8 cellular contexts compared by ENCODE assay signal in the genomic region with DNA sequence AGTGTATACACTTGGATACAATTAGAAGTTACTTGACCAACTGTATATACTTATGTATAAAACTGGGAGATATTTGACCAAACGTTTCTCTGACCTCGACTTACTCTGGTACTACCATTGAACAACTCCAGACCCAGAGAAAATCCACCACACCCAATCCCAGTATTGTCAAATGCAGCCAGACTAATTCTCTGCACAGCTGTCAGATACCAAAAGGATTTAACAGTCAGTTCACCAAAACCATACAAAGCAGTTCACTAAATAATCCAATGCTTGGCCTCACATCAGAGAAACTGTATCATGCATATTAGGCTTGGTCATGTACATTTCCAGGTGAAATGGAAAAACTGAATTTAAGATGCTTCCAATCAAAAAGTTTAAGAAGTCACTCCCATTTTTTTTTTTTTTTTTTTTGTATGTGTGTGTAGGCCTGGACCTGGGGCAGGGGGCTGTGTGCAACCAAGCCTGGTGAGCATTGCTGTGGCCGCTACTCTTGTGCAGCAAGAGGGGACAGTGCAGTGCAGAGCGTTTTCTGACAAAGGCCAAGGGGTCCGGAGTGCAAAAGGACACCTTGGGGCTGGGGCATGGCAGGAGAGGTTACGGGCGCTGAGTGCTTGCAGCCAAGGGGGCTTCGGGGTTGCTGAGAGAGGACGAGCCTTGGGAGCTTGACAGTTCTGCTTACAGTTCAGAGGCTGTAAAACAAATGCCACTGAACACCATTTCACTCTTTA. TPM values are rescaled to one million over a fixed set of nuclear protein-coding genes. Genes with fewer than 3 reads are reported as not detected.
A peak's percentile ranks its signal among the peaks of the same experiment; 100 is the strongest.
DNase-seq lines count a peak whose midpoint lies in the region; ATAC-seq and TF ChIP-seq lines count a peak whose summit lies in the region.

No MANE protein-coding gene starts in this region.

- H3K4me3 ChIP-seq in right atrium auricular region = peak overlapping the region; percentile 83 to 88
- no peak overlapping the region for H3K4me3 ChIP-seq in mucosa of descending colon

- H3K4me3 Mint-ChIP-seq in brain = peak overlapping the region; percentile 93 to 99 (median 95)

- H3K27ac Mint-ChIP-seq in brain = peak overlapping the region; percentile 89 to 100 (median 95)

- peaks cover 18% of the 10 kb centered on the region for H3K27me3 Mint-ChIP-seq in brain

- H3K4me1 ChIP-seq in right atrium auricular region (peaks cover 0 to 58% of the 10 kb centered on the region in 2 donors), mucosa of descending colon (ENCODE audit: low read depth) (peaks cover 42% of the 10 kb centered on the region)

- H3K27ac ChIP-seq in right atrium auricular region = peak overlapping the region in 1 of 2 donors; percentile 91

- H3K27me3 ChIP-seq in right atrium auricular region = no peaks in the 10 kb centered on the region

- H3K36me3 ChIP-seq in right atrium auricular region = no peaks in the 10 kb centered on the region
- H3K36me3 ChIP-seq in mucosa of descending colon (ENCODE audit: low read depth) = no peaks in the 10 kb centered on the region

- H3K36me3 Mint-ChIP-seq in brain = peaks cover 22% of the 10 kb centered on the region

- peaks cover 0 to 4% (median 0%) of the 10 kb centered on the region in 5 experiments for H3K9me3 Mint-ChIP-seq in brain

- peaks cover 69% of the 10 kb centered on the region for H3K4me1 Mint-ChIP-seq in brain

- intact Hi-C loops in left ventricle myocardium superior (cut with micrococcal nuclease) = no loop called here
- intact Hi-C loops in mucosa of descending colon (cut with DNase I, micrococcal nuclease) = no loop called here

- no peaks in the 10 kb centered on the region for H3K9me3 ChIP-seq in right atrium auricular region
- H3K9me3 ChIP-seq in mucosa of descending colon = no peaks in the 10 kb centered on the region

- no peak for DNase-seq in right atrium auricular region (ENCODE audit: low spot score)
- no peak for DNase-seq in left ventricle myocardium superior
- DNase-seq in mucosa of descending colon = peak in 2 of 3 donors; percentile 30 to 49
- no peak for DNase-seq in GM19240 (ENCODE audit: insufficient read length, low spot score)
- no peak for DNase-seq in NCI-H2081 treated with DMSO at 0.1 percent for 48 hours (lab: John Stamatoyannopoulos, UW)
- no peak for DNase-seq in LoVo (ENCODE audit: low spot score)

- ATAC-seq in left ventricle myocardium superior = no peak
- no peak for ATAC-seq in mucosa of descending colon
- ATAC-seq in HG03378 (IDR thresholded peaks at IDR 0.05; ENCODE audit: unreplicated experiment) = no peak

- TF ChIP-seq CTCF in right atrium auricular region (IDR thresholded peaks at IDR 0.05) (no peak), brain (conservative IDR thresholded peaks at IDR 0.05) (no peak), mucosa of descending colon (IDR thresholded peaks at IDR 0.05) (no peak)

RNA-seq across cellular contexts. Expression of a gene that starts 1.4 kb away (rescaled TPM):
- total RNA-seq in right atrium auricular region = 10 to 100 TPM; 29.7 to 44.2 TPM
- 69.2 TPM for total RNA-seq in left ventricle myocardium superior
- 32.7 TPM for polyA plus RNA-seq in brain (ENCODE audit: insufficient read depth, low read depth, low replicate concordance)
- 10 to 100 TPM; 37.4 to 50.4 (median 44.2) TPM for total RNA-seq in mucosa of descending colon

RNA-seq across cellular contexts. Expression of a gene that starts 1.8 kb away (rescaled TPM):
- 1 to 10 TPM; 4.6 to 5.4 TPM for total RNA-seq in right atrium auricular region
- 2.8 TPM for total RNA-seq in left ventricle myocardium superior
- 4.4 TPM for polyA plus RNA-seq in brain (ENCODE audit: insufficient read depth, low read depth, low replicate concordance)
- total RNA-seq in mucosa of descending colon = 1 to 10 TPM; 1.2 to 1.7 (median 1.3) TPM

Comparison
In these comparisons a context has a peak if more than half of its experiments do, and no peak if none do; other contexts are left out.
1. DNase-seq: peak in mucosa of descending colon (2 of 3); none in right atrium auricular region (single experiment), left ventricle myocardium superior (single experiment), GM19240 (single experiment), NCI-H2081 treated with DMSO at 0.1 percent for 48 hours (single experiment) and LoVo (single experiment).